In the genomic region with DNA sequence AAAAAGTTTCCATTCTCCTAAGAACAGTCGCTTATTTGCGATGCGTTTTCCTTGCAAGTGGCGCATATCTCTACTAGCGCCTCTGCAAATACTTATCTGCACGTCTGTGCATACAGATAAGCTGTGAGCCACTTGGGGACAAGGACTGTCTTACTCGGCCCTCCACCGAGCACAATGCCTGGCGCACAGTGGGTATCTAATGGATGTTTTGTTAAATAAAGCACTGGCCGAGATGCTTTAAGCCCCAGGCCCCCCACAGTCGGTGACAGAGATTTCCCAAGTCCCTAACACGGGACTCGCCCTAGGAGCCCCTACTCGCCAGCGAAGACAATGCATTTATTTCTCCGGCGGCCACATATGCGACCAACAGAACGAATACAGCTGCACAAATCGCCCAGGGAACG, we compare ENCODE assay signal across 8 cellular contexts. TPM values are rescaled to one million over a fixed set of nuclear protein-coding genes. Genes with fewer than 3 reads are reported as not detected.
DNase-seq lines count a peak whose midpoint lies in the region; ATAC-seq, FAIRE-seq and TF ChIP-seq lines count a peak whose summit lies in the region.

No MANE protein-coding gene starts in this region.

- peak; percentile 19 for ATAC-seq in HG02763 (IDR thresholded peaks at IDR 0.05; ENCODE audit: unreplicated experiment)
- peak; percentile 49 to 63 for ATAC-seq in gastrocnemius medialis

- FAIRE-seq in H54 (lab: Jason Lieb, UNC) = no peak

- H3K27ac ChIP-seq in angular gyrus (ENCODE audit: low read depth, low read length) (peak overlapping the region; percentile 70), gastrocnemius medialis (peak overlapping the region; percentile 78 to 83 (median 80))

- H3K27me3 ChIP-seq in gastrocnemius medialis = no peaks in the 10 kb centered on the region

- intact Hi-C loops in gastrocnemius medialis (cut with DNase I; ENCODE audit: low total_unique reads) = loop anchor here (1.0 to 10.0 kb wide), 2 partner anchors 43 to 131 kb away; partner anchors contain the start of gene HPS3

- no peaks in the 10 kb centered on the region for H3K36me3 ChIP-seq in gastrocnemius medialis

- H3K4me1 ChIP-seq in gastrocnemius medialis = peaks cover 10 to 11% of the 10 kb centered on the region in 2 donors

- DNase-seq in AG10803 (ENCODE audit: low read depth) (peak; percentile 27), NCI-H2196 (lab: John Stamatoyannopoulos, UW; ENCODE audit: unreplicated experiment) (peak; percentile 67), iPS DF 19.7 (ENCODE audit: low read depth, low spot score) (peak; percentile 33), gastrocnemius medialis (no peak), H54 (ENCODE audit: insufficient read length, low spot score) (no peak)

- in situ Hi-C loops in gastrocnemius medialis (cut with MboI; ENCODE audit: low sequenced_read_pairs in 4 of 4) = no loop called here

- no peaks in the 10 kb centered on the region for H3K9me3 ChIP-seq in gastrocnemius medialis

- H3K4me3 ChIP-seq in AG10803 (ENCODE audit: low read length) = peak overlapping the region; percentile 91
- peak overlapping the region; percentile 70 for H3K4me3 ChIP-seq in GM12875 (ENCODE audit: low read depth, low read length)
- H3K4me3 ChIP-seq in gastrocnemius medialis = peak overlapping the region; percentile 63 to 78 (median 70)

- TF ChIP-seq CTCF in AG10803 (conservative IDR thresholded peaks at IDR 0.05; ENCODE audit: low read length) (no peak), GM12875 (IDR thresholded peaks at IDR 0.05; ENCODE audit: borderline replicate concordance, insufficient read depth, low read depth, low read length) (no peak), gastrocnemius medialis (IDR thresholded peaks at IDR 0.05 in 4 of 5, conservative IDR thresholded peaks at IDR 0.05 in 1 of 5) (no peak)

- no peak for TF ChIP-seq POLR2A in gastrocnemius medialis (IDR thresholded peaks at IDR 0.05)
- TF ChIP-seq POLR2A in H54 (IDR thresholded peaks at IDR 0.05; ENCODE audit: low read depth, low read length) = no peak

RNA-seq across cellular contexts. Expression of gene HLTF, which starts 0.5 kb away (rescaled TPM):
- 10 to 100 TPM in 1 of 4 donors, 1 to 10 TPM in 3; 2.8 to 11.0 (median 5.9) TPM for total RNA-seq in gastrocnemius medialis

RNA-seq across cellular contexts. Expression of gene HPS3, which starts 43.6 kb away (rescaled TPM):
- 1 to 10 TPM; 3.1 to 5.5 (median 4.4) TPM for total RNA-seq in gastrocnemius medialis

Comparison
In these comparisons a context has a peak if more than half of its experiments do, and no peak if none do; other contexts are left out.
1. DNase-seq: peak in AG10803 (single experiment), NCI-H2196 (single experiment) and iPS DF 19.7 (single experiment); none in gastrocnemius medialis (0 of 2) and H54 (single experiment).
2. Peak in every context shown above with its lines, with median percentiles within 50 percentile points of each other: H3K4me3 ChIP-seq.